14 cellular contexts compared by ENCODE assay signal in genomic region chr19:8238251-8238650, GRCh38. TPM values are rescaled to one million over a fixed set of nuclear protein-coding genes. Genes with fewer than 3 reads are reported as not detected.
A peak's percentile ranks its signal among the peaks of the same experiment; 100 is the strongest.
DNase-seq lines count a peak whose midpoint lies in the region; ATAC-seq lines count a peak whose summit lies in the region.
"Had no signal": no experiment of that assay in that cellular context is flagged by ENCODE, and none has a peak within 500 bp of the region (broad histone marks: within the 10 kb centered on the region; RNA-seq: fewer than 3 reads in every experiment).

No MANE protein-coding gene starts in this region.

- peaks cover 33% of the 10 kb centered on the region for H3K36me3 Mint-ChIP-seq in activated naive CD8-positive, alpha-beta T cell treated with anti-CD3 and anti-CD28 coated beads, Interleukin-2, amount 10 ng/mL, durations not matched to agents 7 days and 5 days
- H3K36me3 Mint-ChIP-seq in activated naive CD8-positive, alpha-beta T cell treated with anti-CD3 and anti-CD28 coated beads for 36 hours = peaks cover 29% of the 10 kb centered on the region
- H3K36me3 Mint-ChIP-seq in stimulated activated memory B cell treated with anti-CD40 and anti-IgM and Interleukin-4, amounts not matched to agents 10 μg/mL and 1 μg/mL and 100 μg/mL, for 72 hours = peaks cover 38% of the 10 kb centered on the region

- peaks cover 8% of the 10 kb centered on the region for H3K9me3 Mint-ChIP-seq in activated naive CD8-positive, alpha-beta T cell treated with anti-CD3 and anti-CD28 coated beads, Interleukin-2, amount 10 ng/mL, durations not matched to agents 7 days and 5 days
- peaks cover 14% of the 10 kb centered on the region for H3K9me3 Mint-ChIP-seq in activated naive CD8-positive, alpha-beta T cell treated with anti-CD3 and anti-CD28 coated beads for 36 hours
- H3K9me3 Mint-ChIP-seq in stimulated activated memory B cell treated with anti-CD40 and anti-IgM and Interleukin-4, amounts not matched to agents 10 μg/mL and 1 μg/mL and 100 μg/mL, for 72 hours = peaks cover 4% of the 10 kb centered on the region

- peaks cover 7% of the 10 kb centered on the region for H3K4me1 ChIP-seq in right cardiac atrium (ENCODE audit: control insufficient read depth, insufficient read depth, low read length)

- intact Hi-C loops in right cardiac atrium (cut with DNase I) = no loop called here

- peak overlapping the region; percentile 17 for H3K27ac ChIP-seq in right cardiac atrium (ENCODE audit: low read length)

- WGBS in right cardiac atrium = 87% methylated on average over 1 of the region's 1 CpG

- ATAC-seq in activated naive CD8-positive, alpha-beta T cell treated with anti-CD3 and anti-CD28 coated beads, Interleukin-2, amount 10 ng/mL, durations not matched to agents 7 days and 5 days (ENCODE audit: low read depth) = no peak
- ATAC-seq in right cardiac atrium (no peak), HG03039 (IDR thresholded peaks at IDR 0.05; ENCODE audit: unreplicated experiment) (no peak), GM18909 (IDR thresholded peaks at IDR 0.05; ENCODE audit: poor library complexity, unreplicated experiment) (no peak)
- no peak for ATAC-seq in stimulated activated memory B cell treated with anti-CD40 and anti-IgM and Interleukin-4, amounts not matched to agents 10 μg/mL and 1 μg/mL and 100 μg/mL, for 72 hours

- no peak for DNase-seq in activated naive CD8-positive, alpha-beta T cell treated with anti-CD3 and anti-CD28 coated beads, Interleukin-2, amount 10 ng/mL, durations not matched to agents 7 days and 5 days
- no peak for DNase-seq in activated naive CD8-positive, alpha-beta T cell treated with anti-CD3 and anti-CD28 coated beads for 36 hours
- DNase-seq in NCI-H82 treated with DMSO at 0.1 percent for 48 hours (lab: John Stamatoyannopoulos, UW; ENCODE audit: unreplicated experiment) (peak; percentile 40), right cardiac atrium (no peak), EL (no peak)
- DNase-seq: activated CD4-positive, alpha-beta T cell treated with anti-CD3 and anti-CD28 coated beads, Interleukin-2, amount 10 ng/mL, durations not matched to agents 7 days and 5 days; foreskin melanocyte; NCI-H1436 treated with DMSO at 0.1 percent for 48 hours; stimulated activated CD4-positive, alpha-beta T cell treated with anti-CD3 and anti-CD28 coated beads, Interleukin-4, amount 100 ng/mL, for 1 hour; stimulated activated naive CD4-positive, alpha-beta T cell had no signal

- no peaks in the 10 kb centered on the region for H3K27me3 Mint-ChIP-seq in activated naive CD8-positive, alpha-beta T cell treated with anti-CD3 and anti-CD28 coated beads, Interleukin-2, amount 10 ng/mL, durations not matched to agents 7 days and 5 days
- H3K27me3 Mint-ChIP-seq in activated naive CD8-positive, alpha-beta T cell treated with anti-CD3 and anti-CD28 coated beads for 36 hours = no peaks in the 10 kb centered on the region
- no peaks in the 10 kb centered on the region for H3K27me3 Mint-ChIP-seq in stimulated activated memory B cell treated with anti-CD40 and anti-IgM and Interleukin-4, amounts not matched to agents 10 μg/mL and 1 μg/mL and 100 μg/mL, for 72 hours
- H3K27me3 Mint-ChIP-seq: activated CD4-positive, alpha-beta T cell treated with anti-CD3 and anti-CD28 coated beads, Interleukin-2, amount 10 ng/mL, durations not matched to agents 7 days and 5 days had no signal

- H3K4me1 Mint-ChIP-seq in activated naive CD8-positive, alpha-beta T cell treated with anti-CD3 and anti-CD28 coated beads, Interleukin-2, amount 10 ng/mL, durations not matched to agents 7 days and 5 days = peaks cover 18% of the 10 kb centered on the region
- peaks cover 10% of the 10 kb centered on the region for H3K4me1 Mint-ChIP-seq in activated naive CD8-positive, alpha-beta T cell treated with anti-CD3 and anti-CD28 coated beads for 36 hours
- peaks cover 35% of the 10 kb centered on the region for H3K4me1 Mint-ChIP-seq in stimulated activated memory B cell treated with anti-CD40 and anti-IgM and Interleukin-4, amounts not matched to agents 10 μg/mL and 1 μg/mL and 100 μg/mL, for 72 hours

- no peaks in the 10 kb centered on the region for H3K27me3 ChIP-seq in right cardiac atrium (ENCODE audit: control insufficient read depth, insufficient read depth)

- H3K4me3 Mint-ChIP-seq in activated naive CD8-positive, alpha-beta T cell treated with anti-CD3 and anti-CD28 coated beads, Interleukin-2, amount 10 ng/mL, durations not matched to agents 7 days and 5 days = no peak overlapping the region
- H3K4me3 Mint-ChIP-seq in activated naive CD8-positive, alpha-beta T cell treated with anti-CD3 and anti-CD28 coated beads for 36 hours = no peak overlapping the region
- no peak overlapping the region for H3K4me3 Mint-ChIP-seq in stimulated activated memory B cell treated with anti-CD40 and anti-IgM and Interleukin-4, amounts not matched to agents 10 μg/mL and 1 μg/mL and 100 μg/mL, for 72 hours
- H3K4me3 Mint-ChIP-seq: activated CD4-positive, alpha-beta T cell treated with anti-CD3 and anti-CD28 coated beads, Interleukin-2, amount 10 ng/mL, durations not matched to agents 7 days and 5 days; T-helper 2 cell treated with Interferon-gamma antibody and Interleukin-4, amounts not matched to agents 5 μg/mL and 100 μg/mL, for 36 hours had no signal

- POLR2A ChIA-PET in activated naive CD8-positive, alpha-beta T cell treated with anti-CD3 and anti-CD28 coated beads, Interleukin-2, amount 10 ng/mL, durations not matched to agents 7 days and 5 days (lab: Charles Lee) = no interaction called here

- H3K4me3 ChIP-seq in right cardiac atrium (ENCODE audit: low read length) = no peak overlapping the region

- peaks cover under 1% of the 10 kb centered on the region for H3K9me3 ChIP-seq in right cardiac atrium (ENCODE audit: control insufficient read depth, low read length)

- H3K27ac Mint-ChIP-seq in activated naive CD8-positive, alpha-beta T cell treated with anti-CD3 and anti-CD28 coated beads, Interleukin-2, amount 10 ng/mL, durations not matched to agents 7 days and 5 days = peak overlapping the region; percentile 60
- no peak overlapping the region for H3K27ac Mint-ChIP-seq in activated naive CD8-positive, alpha-beta T cell treated with anti-CD3 and anti-CD28 coated beads for 36 hours
- H3K27ac Mint-ChIP-seq in stimulated activated memory B cell treated with anti-CD40 and anti-IgM and Interleukin-4, amounts not matched to agents 10 μg/mL and 1 μg/mL and 100 μg/mL, for 72 hours = peak overlapping the region; percentile 67
- H3K27ac Mint-ChIP-seq: T-helper 2 cell treated with Interferon-gamma antibody and Interleukin-4, amounts not matched to agents 5 μg/mL and 100 μg/mL, for 36 hours had no signal

RNA-seq across cellular contexts. Expression of gene CERS4, which starts 29.1 kb away (rescaled TPM):
- total RNA-seq in activated naive CD8-positive, alpha-beta T cell treated with anti-CD3 and anti-CD28 coated beads, Interleukin-2, amount 10 ng/mL, durations not matched to agents 7 days and 5 days = 10 to 100 TPM; 32.5 to 32.8 TPM
- 10 to 100 TPM; 12.8 to 13.2 TPM for total RNA-seq in activated naive CD8-positive, alpha-beta T cell treated with anti-CD3 and anti-CD28 coated beads for 36 hours
- total RNA-seq in right cardiac atrium = 10 to 100 TPM; 16.1 to 20.9 (median 18.5) TPM
- 10.2 TPM for polyA plus RNA-seq in right cardiac atrium
